ENCODE assay signal across 8 cellular contexts in the genomic region with DNA sequence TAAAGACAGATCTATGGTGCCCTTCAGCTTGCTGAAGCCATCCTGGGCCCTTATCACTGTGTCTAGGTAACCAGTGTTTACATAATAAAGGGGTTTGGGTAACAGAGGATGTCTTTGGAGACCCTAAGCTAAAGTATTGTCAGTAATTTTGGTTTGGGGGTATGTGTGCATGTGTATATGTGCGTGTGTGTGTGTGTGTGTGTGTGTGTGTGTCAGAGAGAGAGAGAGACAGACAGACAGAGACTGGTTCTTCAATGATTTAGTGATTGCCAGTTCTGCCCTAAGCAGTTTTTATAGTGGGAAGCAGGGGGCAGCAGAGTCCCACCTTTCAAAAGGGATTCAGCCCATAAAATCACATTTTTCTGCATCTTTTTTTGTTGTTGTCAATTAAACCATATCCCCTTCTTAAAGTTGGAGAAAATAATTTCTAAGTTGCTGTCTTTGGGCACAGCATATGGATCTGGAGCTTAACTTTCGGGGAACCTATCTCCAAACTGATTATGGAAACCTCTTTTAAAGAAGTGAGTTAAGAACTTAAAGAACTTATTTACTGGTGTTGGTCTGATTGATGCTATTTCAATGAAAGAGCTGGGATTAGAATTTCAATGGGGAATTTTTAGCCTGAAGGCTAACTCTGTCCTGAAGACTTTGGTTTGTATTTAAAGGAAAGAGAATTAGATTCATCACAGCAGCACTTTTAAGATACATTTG. TPM values are rescaled to one million over a fixed set of nuclear protein-coding genes. Genes with fewer than 3 reads are reported as not detected.
DNase-seq lines count a peak whose midpoint lies in the region; ATAC-seq and TF ChIP-seq lines count a peak whose summit lies in the region.

No MANE protein-coding gene starts in this region.

- DNase-seq in CD1c-positive myeloid dendritic cell (ENCODE audit: extremely low spot score) (peak; percentile 7), NT2/D1 (ENCODE audit: low read depth, low spot score) (peak; percentile 23), dermis microvascular lymphatic vessel endothelial cell (ENCODE audit: low read depth in 2 of 2) (peak; percentile 5 to 44), osteoblast (ENCODE audit: insufficient read length, low spot score, missing footprints) (peak; percentile 6), GDM1 (lab: John Stamatoyannopoulos, UW) (no peak), NCI-H187 (lab: John Stamatoyannopoulos, UW) (no peak)

- TF ChIP-seq CTCF in osteoblast (IDR thresholded peaks at IDR 0.05; ENCODE audit: extremely low read depth, low read depth, low read length): peak; percentile 69

- H3K27me3 ChIP-seq in NT2/D1 (ENCODE audit: insufficient read depth, insufficient read length): no peaks in the 10 kb centered on the region
- peaks cover 3% of the 10 kb centered on the region for H3K27me3 ChIP-seq in osteoblast (ENCODE audit: insufficient read depth, low read length)

- H3K27ac ChIP-seq in osteoblast (ENCODE audit: low read depth, low read length): no peak overlapping the region

- no peaks in the 10 kb centered on the region for H3K79me2 ChIP-seq in osteoblast (ENCODE audit: insufficient read depth, low read length)

- no peaks in the 10 kb centered on the region for H3K36me3 ChIP-seq in NT2/D1 (ENCODE audit: insufficient read depth, insufficient read length, low read length)
- no peaks in the 10 kb centered on the region for H3K36me3 ChIP-seq in osteoblast (ENCODE audit: insufficient read depth, low read length)

- H3K4me3 ChIP-seq in NT2/D1 (ENCODE audit: insufficient read length, low read depth): no peak overlapping the region
- H3K4me3 ChIP-seq in osteoblast (ENCODE audit: insufficient read depth, low read length): no peak overlapping the region

- no peak overlapping the region for H3K4me2 ChIP-seq in osteoblast (ENCODE audit: insufficient read depth, low read length)

- peak overlapping the region; percentile 25 for H3K9ac ChIP-seq in NT2/D1 (ENCODE audit: insufficient read length, low read depth)

- no peaks in the 10 kb centered on the region for H3K4me1 ChIP-seq in NT2/D1 (ENCODE audit: insufficient read depth, insufficient read length)
- no peaks in the 10 kb centered on the region for H3K4me1 ChIP-seq in osteoblast (ENCODE audit: insufficient read depth, low read length)

- no peaks in the 10 kb centered on the region for H4K20me1 ChIP-seq in osteoblast (ENCODE audit: insufficient read depth, low read length)

- H3K9me3 ChIP-seq in NT2/D1 (ENCODE audit: insufficient read depth, low read length) (no peaks in the 10 kb centered on the region), osteoblast (ENCODE audit: low read depth, low read length) (no peaks in the 10 kb centered on the region)

- H2AFZ ChIP-seq in osteoblast (ENCODE audit: low read length): no peak overlapping the region

- peak; percentile 60 for ATAC-seq in GM18511 (IDR thresholded peaks at IDR 0.05; ENCODE audit: unreplicated experiment)
- no peak for ATAC-seq in GM21737 (IDR thresholded peaks at IDR 0.05; ENCODE audit: unreplicated experiment)

RNA-seq across cellular contexts. Expression of a gene that starts 51.1 kb away (rescaled TPM):
- 5.9 and 7.5 TPM in 2 replicates for total RNA-seq in dermis microvascular lymphatic vessel endothelial cell
- total RNA-seq in osteoblast: 10.9 and 15.3 TPM in 2 replicates

Comparison
In these comparisons a context has a peak if more than half of its experiments do, and no peak if none do; other contexts are left out.
1. DNase-seq: peak in CD1c-positive myeloid dendritic cell (single experiment), NT2/D1 (single experiment), dermis microvascular lymphatic vessel endothelial cell (2 of 2) and osteoblast (single experiment); none in GDM1 (single experiment) and NCI-H187 (0 of 2).